ENCODE assay signal across 8 cellular contexts in the genomic region with DNA sequence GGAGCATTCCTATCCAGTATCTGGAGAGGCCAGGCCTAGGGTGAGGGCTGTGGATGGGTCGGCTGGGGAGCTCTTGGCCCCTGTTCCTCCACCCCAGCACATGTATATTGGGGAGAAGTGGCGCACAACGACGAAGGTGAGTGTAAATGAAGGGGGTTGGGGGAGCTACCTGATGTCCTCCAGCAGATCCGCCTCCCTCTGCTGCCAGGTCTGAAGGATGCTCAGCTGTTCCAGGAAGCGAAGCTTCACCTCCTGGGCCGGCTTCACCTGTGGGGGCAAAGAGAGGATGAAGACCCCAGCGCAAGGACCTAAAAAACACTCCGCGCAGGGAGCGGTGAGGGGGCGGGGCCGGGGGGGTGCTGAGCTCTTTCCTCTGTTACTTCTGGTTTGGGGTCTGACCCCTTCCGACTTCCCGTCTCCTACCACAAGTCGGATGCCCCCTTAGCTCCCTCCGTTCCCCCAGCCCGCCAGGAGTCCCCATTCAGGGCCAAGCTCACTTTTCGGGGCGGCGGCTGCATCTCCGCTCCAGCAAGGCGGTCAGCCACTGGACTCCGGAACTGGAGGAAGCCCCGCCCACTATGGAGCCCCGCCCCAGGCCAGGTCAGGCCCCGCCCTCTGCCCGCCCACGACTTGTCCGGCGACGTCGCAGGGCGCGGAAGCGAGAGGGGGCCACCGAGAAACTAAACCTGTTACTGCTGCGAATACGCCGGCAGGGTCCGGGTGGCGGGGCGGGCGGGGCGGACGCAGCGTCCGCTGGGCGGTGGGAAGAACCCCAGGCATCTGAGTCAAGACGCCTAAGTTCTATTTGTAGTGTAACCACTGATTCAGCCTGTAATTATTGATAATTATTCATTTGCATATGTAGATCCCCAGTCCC. TPM values are rescaled to one million over a fixed set of nuclear protein-coding genes. Genes with fewer than 3 reads are reported as not detected.
A peak's percentile ranks its signal among the peaks of the same experiment; 100 is the strongest.
DNase-seq lines count a peak whose midpoint lies in the region; ATAC-seq, FAIRE-seq and TF ChIP-seq lines count a peak whose summit lies in the region.

A gene (minus strand): TSS at position 568 of the 877 bp plus-strand sequence. CDS start 50 bp downstream, at position 518.

- ATAC-seq in GM19468 (IDR thresholded peaks at IDR 0.05; ENCODE audit: extremely low read depth, unreplicated experiment) (peak; percentile 41), pancreas (peak; percentile 97 to 99 (median 98))

- peaks cover 4% of the 10 kb centered on the region for H3K36me3 Mint-ChIP-seq in Caco-2 (ENCODE audit: insufficient read depth, unreplicated experiment)
- H3K36me3 Mint-ChIP-seq in activated naive CD4-positive, alpha-beta T cell treated with anti-CD3 and anti-CD28 coated beads, Interleukin-2, amount 50 U/mL, for 24 hours = no peaks in the 10 kb centered on the region

- H3K27ac Mint-ChIP-seq in Caco-2 (ENCODE audit: unreplicated experiment) = peak within 1 kb of the TSS; percentile 77
- peak within 1 kb of the TSS; percentile 86 for H3K27ac Mint-ChIP-seq in activated naive CD4-positive, alpha-beta T cell treated with anti-CD3 and anti-CD28 coated beads, Interleukin-2, amount 50 U/mL, for 24 hours

- CTCF ChIA-PET in Caco-2 (lab: Charles Lee) = interaction anchor here (0.6 to 1.4 kb wide), 9 partner anchors 13 to 306 kb away, joined by 3 to 7 read pairs (median 4); a partner anchor contains a TSS
- CTCF ChIA-PET in SK-N-SH (lab: Yijun Ruan, JAX) = interaction anchor here (0.8 to 4.4 kb wide), 12 partner anchors 9 to 318 kb away, joined by 3 to 36 read pairs (median 4); a partner anchor contains a TSS

- TF ChIP-seq CTCF in Caco-2 (IDR thresholded peaks at IDR 0.05; ENCODE audit: insufficient read depth in 1 of 2, low read depth in 1 of 2, low read length in 1 of 2, severe bottlenecking in 1 of 2, unreplicated experiment in 1 of 2) = no peak
- TF ChIP-seq CTCF in SK-N-SH (IDR thresholded peaks at IDR 0.05) = no peak
- no peak for TF ChIP-seq CTCF in pancreas (IDR thresholded peaks at IDR 0.05)

- peak within 1 kb of the TSS; percentile 96; the same call in 1 of the 2 replicates for H2AFZ ChIP-seq in SK-N-SH (ENCODE audit: low read depth)

- peaks cover 6% of the 10 kb centered on the region for H3F3A ChIP-seq in SK-N-SH (replicated peaks; ENCODE audit: insufficient read depth)

- H3K27me3 Mint-ChIP-seq in Caco-2 (ENCODE audit: insufficient read depth, unreplicated experiment) = no peaks in the 10 kb centered on the region
- H3K27me3 Mint-ChIP-seq in activated naive CD4-positive, alpha-beta T cell treated with anti-CD3 and anti-CD28 coated beads, Interleukin-2, amount 50 U/mL, for 24 hours = no peaks in the 10 kb centered on the region

- H3K9ac ChIP-seq in SK-N-SH = peak within 1 kb of the TSS; percentile 76

- BruUV-seq in Caco-2 (replicated peaks; lab: Mats Ljungman, UMichigan) = no TSS peak

- H3K36me3 ChIP-seq in Caco-2 (ENCODE audit: control insufficient read depth, insufficient read depth, low read length) (peaks cover 2% of the 10 kb centered on the region; the same call in 1 of the 2 replicates), SK-N-SH (replicated peaks in 1 of 2; ENCODE audit: control insufficient read depth in 1 of 2, insufficient read depth in 2 of 2, low read length in 1 of 2) (peaks cover 4 to 35% of the 10 kb centered on the region in 2 experiments), pancreas (no peaks in the 10 kb centered on the region), thymus (ENCODE audit: control insufficient read depth, insufficient read depth) (peaks cover 9% of the 10 kb centered on the region)

- H3K9me3 ChIP-seq in Caco-2 = no peaks in the 10 kb centered on the region
- H3K9me3 ChIP-seq in SK-N-SH = no peaks in the 10 kb centered on the region
- no peaks in the 10 kb centered on the region for H3K9me3 ChIP-seq in pancreas
- H3K9me3 ChIP-seq in thymus (ENCODE audit: control insufficient read depth) = no peaks in the 10 kb centered on the region

- H3K27ac ChIP-seq in SK-N-SH (ENCODE audit: low read depth in 2 of 2, low read length in 1 of 2) (peak within 1 kb of the TSS in 1 of 2 experiments; percentile 45; a peak in 1 of 4 replicates), pancreas (peak within 1 kb of the TSS in 1 of 4 donors; percentile 11), thymus (ENCODE audit: low read depth) (peak within 1 kb of the TSS; percentile 55)

- no peak for FAIRE-seq in pancreas (lab: Jason Lieb, UNC)

- no peaks in the 10 kb centered on the region for H3K9me3 Mint-ChIP-seq in Caco-2 (ENCODE audit: unreplicated experiment)
- no peaks in the 10 kb centered on the region for H3K9me3 Mint-ChIP-seq in activated naive CD4-positive, alpha-beta T cell treated with anti-CD3 and anti-CD28 coated beads, Interleukin-2, amount 50 U/mL, for 24 hours

- peak within 1 kb of the TSS; percentile 92 for H3K4me3 Mint-ChIP-seq in Caco-2 (ENCODE audit: unreplicated experiment)
- H3K4me3 Mint-ChIP-seq in activated naive CD4-positive, alpha-beta T cell treated with anti-CD3 and anti-CD28 coated beads, Interleukin-2, amount 50 U/mL, for 24 hours = peak within 1 kb of the TSS; percentile 93

- H3K9me2 ChIP-seq in SK-N-SH = no peaks in the 10 kb centered on the region

- DNase-seq in Caco-2 (peak; percentile 90 to 93), HPDE6-E6E7 (ENCODE audit: extremely low spot score) (peak; percentile 93), SK-N-SH (peak; percentile 99), head of caudate nucleus (peak; percentile 76 to 93 (median 86)), pancreas (peak; percentile 86 to 97 (median 92))

- TF ChIP-seq EP300 in SK-N-SH (IDR thresholded peaks at IDR 0.05; ENCODE audit: borderline replicate concordance in 1 of 2, low read depth in 1 of 2, low read length in 1 of 2) = no peak

- peaks cover 5% of the 10 kb centered on the region for H3K4me1 ChIP-seq in Caco-2
- peaks cover 0 to 15% of the 10 kb centered on the region in 2 experiments; a peak in 1 of 4 replicates for H3K4me1 ChIP-seq in SK-N-SH (ENCODE audit: control insufficient read depth in 1 of 2, insufficient read depth in 2 of 2, low read depth in 1 of 2, low read length in 1 of 2)
- H3K4me1 ChIP-seq in pancreas = no peaks in the 10 kb centered on the region
- H3K4me1 ChIP-seq in thymus (ENCODE audit: control insufficient read depth, insufficient read depth, low read length) = peaks cover 6% of the 10 kb centered on the region

- H3K27me3 ChIP-seq in Caco-2 (replicated peaks; ENCODE audit: control insufficient read depth, insufficient read depth, low read length) = no peaks in the 10 kb centered on the region
- H3K27me3 ChIP-seq in SK-N-SH (ENCODE audit: insufficient read depth) = no peaks in the 10 kb centered on the region
- no peaks in the 10 kb centered on the region for H3K27me3 ChIP-seq in pancreas
- no peaks in the 10 kb centered on the region for H3K27me3 ChIP-seq in thymus (ENCODE audit: control insufficient read depth, insufficient read depth)

- no peaks in the 10 kb centered on the region for H4K20me1 ChIP-seq in SK-N-SH (ENCODE audit: insufficient read depth)

- intact Hi-C loops in Caco-2 (cut with micrococcal nuclease; ENCODE audit: unreplicated experiment) = loop anchor here (1.0 kb wide), 2 partner anchors 15 to 33 kb away; a partner anchor contains a TSS
- intact Hi-C loops in head of caudate nucleus (cut with DNase I) = no loop called here
- intact Hi-C loops in pancreas (cut with DNase I) = no loop called here

- POLR2A ChIA-PET in Caco-2 (lab: Charles Lee) (interaction anchor here (0.6 to 1.4 kb wide), 3 partner anchors 14 to 198 kb away, joined by 3 to 19 read pairs (median 4); a partner anchor contains a TSS), SK-N-SH (lab: Yijun Ruan, JAX) (interaction anchor here (0.9 to 1.9 kb wide), 4 partner anchors 8 to 32 kb away, joined by 3 to 10 read pairs (median 4); a partner anchor contains a TSS)

- peaks cover 14% of the 10 kb centered on the region for H3K79me2 ChIP-seq in SK-N-SH (ENCODE audit: insufficient read depth)

- peak within 1 kb of the TSS; percentile 75 for H3K4me3 ChIP-seq in Caco-2 (ENCODE audit: low read depth, low read length)
- H3K4me3 ChIP-seq in SK-N-SH (ENCODE audit: low read depth in 2 of 2, low read length in 1 of 2) = peak within 1 kb of the TSS; percentile 74 to 83
- H3K4me3 ChIP-seq in pancreas = peak within 1 kb of the TSS; percentile 37 to 78 (median 66)
- H3K4me3 ChIP-seq in thymus (ENCODE audit: low read length) = peak within 1 kb of the TSS; percentile 81

- WGBS in SK-N-SH (ENCODE audit: low lambda C conversion rate) = 8% methylated on average over 7 of the region's 50 CpGs
- 4% methylated on average over 48 to 50 of the region's 50 CpGs for WGBS in pancreas, 2 donors
- 10% methylated on average over 50 of the region's 50 CpGs for WGBS in thymus

- TF ChIP-seq RAD21 in SK-N-SH (IDR thresholded peaks at IDR 0.05; ENCODE audit: low read length) = no peak

- H3K4me1 Mint-ChIP-seq in Caco-2 (ENCODE audit: low read depth, unreplicated experiment) = peaks cover 22% of the 10 kb centered on the region
- H3K4me1 Mint-ChIP-seq in activated naive CD4-positive, alpha-beta T cell treated with anti-CD3 and anti-CD28 coated beads, Interleukin-2, amount 50 U/mL, for 24 hours = peaks cover 49% of the 10 kb centered on the region

- peak within 1 kb of the TSS; percentile 93 for H3K4me2 ChIP-seq in SK-N-SH

TF ChIP-seq in SK-N-SH, 30 proteins besides CTCF, POLR2A, EP300 and RAD21 (continues in another document):
- TF ChIP-seq POLR2AphosphoS5 (IDR thresholded peaks at IDR 0.05; ENCODE audit: low read depth, low read length) (peak; percentile 70; the same call in 1 of the 2 replicates), GABPA (IDR thresholded peaks at IDR 0.05; ENCODE audit: low read depth) (no peak), FOXJ3 (CRISPR knock-in tag; IDR thresholded peaks at IDR 0.05) (no peak)
- TF ChIP-seq, protein P1, sequence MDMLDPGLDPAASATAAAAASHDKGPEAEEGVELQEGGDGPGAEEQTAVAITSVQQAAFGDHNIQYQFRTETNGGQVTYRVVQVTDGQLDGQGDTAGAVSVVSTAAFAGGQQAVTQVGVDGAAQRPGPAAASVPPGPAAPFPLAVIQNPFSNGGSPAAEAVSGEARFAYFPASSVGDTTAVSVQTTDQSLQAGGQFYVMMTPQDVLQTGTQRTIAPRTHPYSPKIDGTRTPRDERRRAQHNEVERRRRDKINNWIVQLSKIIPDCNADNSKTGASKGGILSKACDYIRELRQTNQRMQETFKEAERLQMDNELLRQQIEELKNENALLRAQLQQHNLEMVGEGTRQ (IDR thresholded peaks at IDR 0.05; ENCODE audit: borderline replicate concordance, low read depth, low read length) = no peak
- TF ChIP-seq, protein P2, sequence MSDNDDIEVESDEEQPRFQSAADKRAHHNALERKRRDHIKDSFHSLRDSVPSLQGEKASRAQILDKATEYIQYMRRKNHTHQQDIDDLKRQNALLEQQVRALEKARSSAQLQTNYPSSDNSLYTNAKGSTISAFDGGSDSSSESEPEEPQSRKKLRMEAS (IDR thresholded peaks at IDR 0.05; ENCODE audit: low read depth) = no peak

RNA-seq across cellular contexts. Expression of the gene that starts here (rescaled TPM):
- total RNA-seq in Caco-2 (2022) = 25.0 and 26.8 TPM in 2 replicates
- 49.2 and 58.3 TPM in 2 replicates for polyA plus RNA-seq in SK-N-SH (2012; rRNA removed)
- 8.9 and 12.7 TPM in 2 replicates for polyA plus RNA-seq in SK-N-SH (2012; cell fraction: cytosol; rRNA removed)
- 382 and 466 TPM in 2 replicates for polyA plus RNA-seq in SK-N-SH (2012; cell fraction: nucleus; rRNA removed)
- 10 to 100 TPM in 1 of 6 donors, 1 to 10 TPM in 5; 4.8 to 18.3 (median 7.7) TPM for total RNA-seq in pancreas
- polyA plus RNA-seq in pancreas = 10 to 100 TPM; 20.0 to 22.4 TPM
- polyA plus RNA-seq in thymus = 29.8 TPM
